In genomic region chr11:96342971-96343711, GRCh38 we compare ENCODE assay signal across 8 cellular contexts. TPM values are rescaled to one million over a fixed set of nuclear protein-coding genes. Genes with fewer than 3 reads are reported as not detected.
DNase-seq lines count a peak whose midpoint lies in the region; ATAC-seq and TF ChIP-seq lines count a peak whose summit lies in the region.

Gene MAML2, minus strand, starts transcription at chr11:96343195. Its CDS starts 1,300 bp downstream, at chr11:96341895.

- H2AK9ac ChIP-seq in IMR-90 (replicated peaks; ENCODE audit: low read depth, low read length, poor library complexity), result peak within 1 kb of the TSS; percentile 80

- ATAC-seq in GM21528 (IDR thresholded peaks at IDR 0.05; ENCODE audit: low FRiP score, unreplicated experiment) (peak; percentile 80), IMR-90 (ENCODE audit: low read depth) (peak; percentile 88)

- WGBS in IMR-90 (ENCODE audit: extremely low coverage in 2 of 2, insufficient read length in 1 of 2), 2 experiments, result 100% methylated on average over 3 of the region's 31 CpGs; no CpG with 5 or more reads in 1 of the 2 experiments

- TF ChIP-seq CTCF in IMR-90 (conservative IDR thresholded peaks at IDR 0.05; ENCODE audit: low read depth, low read length), result peak; percentile 99

- H3K27ac ChIP-seq in IMR-90 (ENCODE audit: insufficient read depth, low read length) (peak within 1 kb of the TSS; percentile 94), mucosa of rectum (ENCODE audit: low read depth in 2 of 2, low read length in 2 of 2) (peak within 1 kb of the TSS; percentile 65 to 86)

- POLR2A ChIA-PET in IMR-90 (lab: Charles Lee; ENCODE audit: unreplicated experiment), result interaction anchor here (0.7 to 1.0 kb wide), 2 partner anchors 188 to 287 kb away, joined by 3 read pairs; no protein-coding TSS in a partner anchor

- TF ChIP-seq RAD21 in IMR-90 (IDR thresholded peaks at IDR 0.05; ENCODE audit: low read length), result peak; percentile 95

- H2BK5ac ChIP-seq in IMR-90 (ENCODE audit: low read depth, low read length, poor library complexity, severe bottlenecking), result peak within 1 kb of the TSS; percentile 92

- peak within 1 kb of the TSS; percentile 91 for H3K14ac ChIP-seq in IMR-90 (replicated peaks; ENCODE audit: low read depth, low read length)

- intact Hi-C loops in IMR-90 (cut with micrococcal nuclease), result loop anchor here (1.0 to 5.0 kb wide), 9 partner anchors 36 to 552 kb away; partner anchors contain the start of genes CEP57 and MTMR2

- H2BK15ac ChIP-seq in IMR-90 (ENCODE audit: low read depth, low read length), result peak within 1 kb of the TSS; percentile 82

- H3K4me2 ChIP-seq in IMR-90 (ENCODE audit: low read depth, low read length), result peak within 1 kb of the TSS; percentile 96

- peaks cover 4% of the 10 kb centered on the region; the same call in 1 of the 2 replicates for H3K9me1 ChIP-seq in IMR-90 (ENCODE audit: insufficient read depth, low read length)

- peaks cover 17 to 48% of the 10 kb centered on the region in 2 experiments; a peak in 3 of 4 replicates for H3K79me1 ChIP-seq in IMR-90 (ENCODE audit: low read depth in 1 of 2, low read length in 2 of 2)

- dilution Hi-C loops in IMR-90 (cut with HindIII; ENCODE audit: low sequenced_read_pairs, unreplicated experiment), result no loop called here

- H3K36me3 ChIP-seq in IMR-90 (ENCODE audit: control insufficient read depth, insufficient read depth, low read length) (peaks cover 2% of the 10 kb centered on the region; the same call in 1 of the 2 replicates), mucosa of rectum (ENCODE audit: control insufficient read depth in 2 of 2, insufficient read depth in 2 of 2, low read length in 2 of 2) (no peaks in the 10 kb centered on the region)

- H2BK20ac ChIP-seq in IMR-90 (ENCODE audit: low read depth, low read length), result peak within 1 kb of the TSS; percentile 86

- peak; percentile 73 for TF ChIP-seq POLR2A in IMR-90 (IDR thresholded peaks at IDR 0.05; ENCODE audit: low read depth, low read length)
- no peak for TF ChIP-seq POLR2A in erythroblast (IDR thresholded peaks at IDR 0.05; ENCODE audit: low read length)

- BruUV-seq in IMR-90 (replicated peaks; lab: Mats Ljungman, UMichigan), result no TSS peak

- H4K5ac ChIP-seq in IMR-90 (ENCODE audit: low read depth, low read length), result peak within 1 kb of the TSS; percentile 91

- DNase-seq in DMS 273 (lab: John Stamatoyannopoulos, UW; ENCODE audit: unreplicated experiment) (peak; percentile 93), IMR-90 (peak; percentile 94), OCI-M1 (lab: John Stamatoyannopoulos, UW) (peak; percentile 92), activated T-cell treated with anti-CD3 and anti-CD28 coated beads for 48 hours (ENCODE audit: low read depth) (peak; percentile 88), erythroblast (lab: John Stamatoyannopoulos, UW) (peak; percentile 88 to 91)
- DNase-seq in stimulated activated CD8-positive, alpha-beta memory T cell treated with anti-CD3 and anti-CD28 coated beads, Interleukin-4, amount 100 ng/mL, for 4 hours (ENCODE audit: low read depth in 2 of 2, low spot score in 1 of 2), result peak; percentile 75 to 84

- peak within 1 kb of the TSS; percentile 84 for H4K91ac ChIP-seq in IMR-90 (ENCODE audit: insufficient read depth, low read depth, low read length)

- H4K8ac ChIP-seq in IMR-90 (ENCODE audit: low read depth in 2 of 2, low read length in 2 of 2), result peak within 1 kb of the TSS; percentile 32 to 85

- peak within 1 kb of the TSS; percentile 92 for H3K4me3 ChIP-seq in IMR-90 (ENCODE audit: insufficient read depth, low read depth, low read length)
- peak within 1 kb of the TSS; percentile 86 to 100 for H3K4me3 ChIP-seq in mucosa of rectum (ENCODE audit: low read length in 2 of 2)

- H3K18ac ChIP-seq in IMR-90 (ENCODE audit: low read depth, low read length), result peak within 1 kb of the TSS; percentile 97

- H3K4me1 ChIP-seq in IMR-90 (ENCODE audit: control insufficient read depth, insufficient read depth, low read length) (peaks cover 9% of the 10 kb centered on the region), mucosa of rectum (ENCODE audit: control insufficient read depth in 2 of 2, insufficient read depth in 2 of 2, low read length in 2 of 2) (peaks cover 30 to 36% of the 10 kb centered on the region in 2 donors)

- CTCF ChIA-PET in IMR-90 (lab: Yijun Ruan, JAX), result interaction anchor here (0.5 to 5.1 kb wide), 58 partner anchors 9 to 564 kb away, joined by 3 to 34 read pairs (median 5); partner anchors contain the start of genes CCDC82 and JRKL

- H4K20me1 ChIP-seq in IMR-90 (ENCODE audit: insufficient read depth, low read length), result peaks cover 2% of the 10 kb centered on the region; the same call in 1 of the 2 replicates

- H3K4ac ChIP-seq in IMR-90 (ENCODE audit: low read depth, low read length), result peak within 1 kb of the TSS; percentile 93

- H2AFZ ChIP-seq in IMR-90 (replicated peaks; ENCODE audit: low read length, poor library complexity), result peak within 1 kb of the TSS; percentile 83

- H3K9me3 ChIP-seq in IMR-90 (ENCODE audit: control insufficient read depth, insufficient read depth, low read length), result no peaks in the 10 kb centered on the region
- H3K9me3 ChIP-seq in mucosa of rectum (ENCODE audit: control insufficient read depth in 2 of 2, low read length in 2 of 2), result no peaks in the 10 kb centered on the region

- H3K27me3 ChIP-seq in IMR-90 (ENCODE audit: control insufficient read depth, insufficient read depth, low read length), result no peaks in the 10 kb centered on the region
- H3K27me3 ChIP-seq in mucosa of rectum (ENCODE audit: control insufficient read depth in 2 of 2, insufficient read depth in 2 of 2, low read length in 2 of 2), result no peaks in the 10 kb centered on the region

- peak within 1 kb of the TSS; percentile 95 for H3K56ac ChIP-seq in IMR-90 (ENCODE audit: extremely low read depth, insufficient read depth, low read length)

- peak within 1 kb of the TSS; percentile 95 for H3K23ac ChIP-seq in IMR-90 (ENCODE audit: low read depth, low read length)

- H3K9ac ChIP-seq in IMR-90 (ENCODE audit: low read depth, low read length), result peak within 1 kb of the TSS; percentile 95
- H3K9ac ChIP-seq in mucosa of rectum (ENCODE audit: low read depth in 1 of 2, low read length in 2 of 2), result peak within 1 kb of the TSS; percentile 68 to 87

- peak within 1 kb of the TSS; percentile 85 for H2BK120ac ChIP-seq in IMR-90 (ENCODE audit: low read depth, low read length)

- H2AK5ac ChIP-seq in IMR-90 (ENCODE audit: low read depth, low read length), result peak within 1 kb of the TSS; percentile 80

- in situ Hi-C loops in IMR-90 (cut with MboI; ENCODE audit: low sequenced_read_pairs), result loop anchor here (5.0 kb wide), 2 partner anchors 181 to 291 kb away; no protein-coding TSS in a partner anchor

TF ChIP-seq in IMR-90, 13 proteins besides CTCF, POLR2A, EP300 and RAD21:
- TF ChIP-seq SMC3 (IDR thresholded peaks at IDR 0.05; ENCODE audit: low read depth, low read length), result peak; percentile 92
- no peak for TF ChIP-seq MAFK (IDR thresholded peaks at IDR 0.05; ENCODE audit: low read depth, low read length)
- TF ChIP-seq BHLHE40 (IDR thresholded peaks at IDR 0.05; ENCODE audit: low read depth, low read length), result 0 out of 2 replicates have a peak, but pooled peaks have one; percentile 7
- 0 out of 2 replicates have a peak, but pooled peaks have one; percentile 8 for TF ChIP-seq CEBPB (IDR thresholded peaks at IDR 0.05; ENCODE audit: low read depth, low read length)
- no peak for TF ChIP-seq RCOR1 (IDR thresholded peaks at IDR 0.05; ENCODE audit: insufficient replicate concordance, low read length)
- TF ChIP-seq FOS (IDR thresholded peaks at IDR 0.05; ENCODE audit: low read depth, low read length), result peak; percentile 26; the same call in 1 of the 2 replicates
- no peak for TF ChIP-seq RFX5 (IDR thresholded peaks at IDR 0.05; ENCODE audit: low read depth, low read length)
- no peak for TF ChIP-seq USF2 (IDR thresholded peaks at IDR 0.05; ENCODE audit: low read depth, low read length)
- 0 out of 2 replicates have a peak, but pooled peaks have one; percentile 10 for TF ChIP-seq MXI1 (IDR thresholded peaks at IDR 0.05; ENCODE audit: borderline replicate concordance, low read depth, low read length)
- peak; percentile 43; the same call in 1 of the 2 replicates for TF ChIP-seq MAZ (IDR thresholded peaks at IDR 0.05; ENCODE audit: borderline replicate concordance, low read depth, low read length)

RNA-seq across cellular contexts. Expression of gene MAML2, which starts in this region (rescaled TPM):
- total RNA-seq in IMR-90 (2012; rRNA removed), result 18.1 and 19.5 TPM in 2 replicates
- 15.0 and 18.6 TPM in 2 replicates for polyA plus RNA-seq in IMR-90 (2012; rRNA removed)
- polyA plus RNA-seq in IMR-90 (2012; cell fraction: cytosol; rRNA removed), result 3.8 and 11.0 TPM in 2 replicates
- polyA plus RNA-seq in IMR-90 (2012; cell fraction: nucleus; rRNA removed; ENCODE audit: low replicate concordance), result 9.7 and 20.0 TPM in 2 replicates

Comparison
In these comparisons a context has a peak if more than half of its experiments do, and no peak if none do; other contexts are left out.
1. Peak in every context shown above with its lines: DNase-seq, ATAC-seq, H3K4me3 ChIP-seq and H3K27ac ChIP-seq.